13 cellular contexts compared by ENCODE assay signal in the genomic region with DNA sequence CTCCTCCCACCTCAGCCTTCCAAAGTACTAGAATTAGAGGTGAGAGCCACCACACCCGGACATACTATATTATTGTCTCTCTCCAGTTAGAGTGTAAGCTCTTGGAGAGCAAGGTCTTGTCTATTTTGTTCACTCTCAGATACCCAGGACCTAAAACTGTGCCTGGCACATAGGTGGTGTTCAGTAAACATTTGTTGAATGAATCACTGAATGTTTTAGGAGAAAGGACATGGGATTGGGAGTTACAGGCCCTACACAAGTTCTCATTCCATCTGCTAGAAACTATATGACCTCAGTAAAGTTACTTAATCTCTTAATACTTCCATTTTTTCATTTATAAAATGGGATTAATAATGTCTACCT. TPM values are rescaled to one million over a fixed set of nuclear protein-coding genes. Genes with fewer than 3 reads are reported as not detected.
DNase-seq lines count a peak whose midpoint lies in the region; ATAC-seq and TF ChIP-seq lines count a peak whose summit lies in the region.
"Had no signal": no experiment of that assay in that cellular context is flagged by ENCODE, and none has a peak within 500 bp of the region (broad histone marks: within the 10 kb centered on the region; RNA-seq: fewer than 3 reads in every experiment).

No MANE protein-coding gene starts in this region.

- no TSS peak for BruUV-seq in PC-9 (replicated peaks; lab: Mats Ljungman, UMichigan)

- peaks cover 4 to 9% of the 10 kb centered on the region in 2 donors for H3K36me3 Mint-ChIP-seq in activated T-cell treated with anti-CD3 and anti-CD28 coated beads, Interleukin-2, amount 50 U/mL, for 72 hours (ENCODE audit: insufficient read depth in 2 of 2)
- peaks cover 20% of the 10 kb centered on the region for H3K36me3 Mint-ChIP-seq in dendritic cell treated with granulocyte-macrophage colony-stimulating factor and Interleukin-4, amounts not matched to agents 40 ng/mL and 50 ng/mL, for 4 days (ENCODE audit: low read depth)
- peaks cover 5 to 8% of the 10 kb centered on the region in 2 donors for H3K36me3 Mint-ChIP-seq in stimulated activated naive B cell treated with anti-CD40 and anti-IgM and Interleukin-4, amounts not matched to agents 10 μg/mL and 1 μg/mL and 100 μg/mL, for 72 hours

- WGBS in adrenal gland, 4 donors = 93 to 100% (median 95%) methylated on average over 1 of the region's 1 CpG

- H3K4me1 ChIP-seq in PC-9 (replicated peaks; ENCODE audit: insufficient read depth) (peaks cover 28% of the 10 kb centered on the region), adrenal gland (replicated peaks in 1 of 2) (peaks cover 24 to 33% of the 10 kb centered on the region in 2 donors)

- intact Hi-C loops in PC-9 (cut with micrococcal nuclease; ENCODE audit: unreplicated experiment) = no loop called here
- intact Hi-C loops in dendritic cell treated with granulocyte-macrophage colony-stimulating factor and Interleukin-4, amounts not matched to agents 40 ng/mL and 50 ng/mL, for 4 days (cut with micrococcal nuclease) = no loop called here
- intact Hi-C loops in adrenal gland (cut with DNase I) = loop anchor here (10.0 kb wide), 2 partner anchors 245 to 415 kb away; no protein-coding TSS in a partner anchor

- DNase-seq in activated T-cell treated with anti-CD3 and anti-CD28 coated beads, Interleukin-2, amount 50 U/mL, for 72 hours = no peak
- DNase-seq in activated T-cell treated with anti-CD3 and anti-CD28 coated beads, Interleukin-2, amount 50 U/mL, for 1 hour = no peak
- DNase-seq in PC-9 (no peak), T1000 (lab: John Stamatoyannopoulos, UW) (no peak), adrenal gland (no peak), SKM-1 treated with dmso at 0.1 percent for 144 hours (lab: John Stamatoyannopoulos, UW; ENCODE audit: unreplicated experiment) (no peak)
- DNase-seq in stimulated activated naive B cell treated with anti-CD40 and anti-IgM and Interleukin-4, amounts not matched to agents 10 μg/mL and 1 μg/mL and 100 μg/mL, for 72 hours = no peak
- DNase-seq: EL, mesenchymal stem cell, NCI-H2029 treated with DMSO at 0.1 percent for 48 hours, NCI-H748 treated with DMSO at 0.1 percent for 48 hours, posterior cingulate gyrus had no signal

- H3K79me2 ChIP-seq in PC-9 (ENCODE audit: low read depth) = peaks cover 35% of the 10 kb centered on the region

- CTCF ChIA-PET in PC-9 (lab: Charles Lee) = no interaction called here

- no peak overlapping the region; the same call in 1 of the 2 replicates for H3K4me3 ChIP-seq in PC-9
- H3K4me3 ChIP-seq in adrenal gland = no peak overlapping the region

- H3K27me3 ChIP-seq in PC-9 (ENCODE audit: insufficient read depth, low read depth) (no peaks in the 10 kb centered on the region), adrenal gland (no peaks in the 10 kb centered on the region)

- H3K4me1 Mint-ChIP-seq in activated T-cell treated with anti-CD3 and anti-CD28 coated beads, Interleukin-2, amount 50 U/mL, for 72 hours (ENCODE audit: low read depth) = peaks cover 39% of the 10 kb centered on the region
- H3K4me1 Mint-ChIP-seq in dendritic cell treated with granulocyte-macrophage colony-stimulating factor and Interleukin-4, amounts not matched to agents 40 ng/mL and 50 ng/mL, for 4 days (ENCODE audit: low read depth) = peaks cover 40% of the 10 kb centered on the region
- H3K4me1 Mint-ChIP-seq in stimulated activated naive B cell treated with anti-CD40 and anti-IgM and Interleukin-4, amounts not matched to agents 10 μg/mL and 1 μg/mL and 100 μg/mL, for 72 hours = peaks cover 20 to 35% of the 10 kb centered on the region in 2 donors

- POLR2A ChIA-PET in PC-9 (lab: Charles Lee; ENCODE audit: unreplicated experiment) = no interaction called here

- H3K27me3 Mint-ChIP-seq in activated T-cell treated with anti-CD3 and anti-CD28 coated beads, Interleukin-2, amount 50 U/mL, for 72 hours (ENCODE audit: low read depth) = no peaks in the 10 kb centered on the region
- H3K27me3 Mint-ChIP-seq in dendritic cell treated with granulocyte-macrophage colony-stimulating factor and Interleukin-4, amounts not matched to agents 40 ng/mL and 50 ng/mL, for 4 days = peaks cover 8% of the 10 kb centered on the region
- H3K27me3 Mint-ChIP-seq in stimulated activated naive B cell treated with anti-CD40 and anti-IgM and Interleukin-4, amounts not matched to agents 10 μg/mL and 1 μg/mL and 100 μg/mL, for 72 hours = peaks cover 0 to 9% of the 10 kb centered on the region in 2 donors

- peak overlapping the region; percentile 98 to 99 for H3K4me3 Mint-ChIP-seq in activated T-cell treated with anti-CD3 and anti-CD28 coated beads, Interleukin-2, amount 50 U/mL, for 72 hours
- H3K4me3 Mint-ChIP-seq in dendritic cell treated with granulocyte-macrophage colony-stimulating factor and Interleukin-4, amounts not matched to agents 40 ng/mL and 50 ng/mL, for 4 days = no peak overlapping the region
- H3K4me3 Mint-ChIP-seq in stimulated activated naive B cell treated with anti-CD40 and anti-IgM and Interleukin-4, amounts not matched to agents 10 μg/mL and 1 μg/mL and 100 μg/mL, for 72 hours = peak overlapping the region; percentile 91 to 96

- no peaks in the 10 kb centered on the region for H4K20me1 ChIP-seq in PC-9 (ENCODE audit: insufficient read depth)

- H3K27ac Mint-ChIP-seq in activated T-cell treated with anti-CD3 and anti-CD28 coated beads, Interleukin-2, amount 50 U/mL, for 72 hours = peak overlapping the region; percentile 97
- peak overlapping the region; percentile 99 for H3K27ac Mint-ChIP-seq in dendritic cell treated with granulocyte-macrophage colony-stimulating factor and Interleukin-4, amounts not matched to agents 40 ng/mL and 50 ng/mL, for 4 days
- H3K27ac Mint-ChIP-seq in stimulated activated naive B cell treated with anti-CD40 and anti-IgM and Interleukin-4, amounts not matched to agents 10 μg/mL and 1 μg/mL and 100 μg/mL, for 72 hours = peak overlapping the region; percentile 98

- H3K4me2 ChIP-seq in PC-9 = peak overlapping the region; percentile 96; the same call in 1 of the 2 replicates

- ATAC-seq in activated T-cell treated with anti-CD3 and anti-CD28 coated beads, Interleukin-2, amount 50 U/mL, for 72 hours (replicated peaks in 1 of 2) = no peak
- no peak for ATAC-seq in stimulated activated naive B cell treated with anti-CD40 and anti-IgM and Interleukin-4, amounts not matched to agents 10 μg/mL and 1 μg/mL and 100 μg/mL, for 72 hours (replicated peaks)

- H3F3A ChIP-seq in PC-9 (ENCODE audit: insufficient read depth, low read depth) = peaks cover 6% of the 10 kb centered on the region; the same call in 1 of the 2 replicates

- no peaks in the 10 kb centered on the region for H3K9me3 Mint-ChIP-seq in activated T-cell treated with anti-CD3 and anti-CD28 coated beads, Interleukin-2, amount 50 U/mL, for 72 hours
- no peaks in the 10 kb centered on the region for H3K9me3 Mint-ChIP-seq in dendritic cell treated with granulocyte-macrophage colony-stimulating factor and Interleukin-4, amounts not matched to agents 40 ng/mL and 50 ng/mL, for 4 days
- H3K9me3 Mint-ChIP-seq in stimulated activated naive B cell treated with anti-CD40 and anti-IgM and Interleukin-4, amounts not matched to agents 10 μg/mL and 1 μg/mL and 100 μg/mL, for 72 hours = no peaks in the 10 kb centered on the region

- TF ChIP-seq CTCF in PC-9 (conservative IDR thresholded peaks at IDR 0.05) = no peak
- TF ChIP-seq CTCF in adrenal gland (IDR thresholded peaks at IDR 0.05) = no peak

- H3K36me3 ChIP-seq in PC-9 (ENCODE audit: low read depth) = 0 out of 2 replicates have a peak, but pooled peaks cover 7% of the 10 kb centered on the region
- H3K36me3 ChIP-seq in adrenal gland (replicated peaks in 1 of 2) = no peaks in the 10 kb centered on the region

- no peak overlapping the region for H2AFZ ChIP-seq in PC-9

- TF ChIP-seq POLR2A in adrenal gland (IDR thresholded peaks at IDR 0.05) = no peak

- H3K27ac ChIP-seq in PC-9 (no peak overlapping the region), adrenal gland (no peak overlapping the region)

- H3K9me2 ChIP-seq in PC-9 (ENCODE audit: insufficient read depth) = no peaks in the 10 kb centered on the region

- H3K9me3 ChIP-seq in PC-9 (ENCODE audit: insufficient read depth, low read depth) (no peaks in the 10 kb centered on the region), adrenal gland (replicated peaks in 1 of 3) (no peaks in the 10 kb centered on the region)

RNA-seq across cellular contexts. Expression of gene ATR, which starts 1.5 kb away (rescaled TPM):
- total RNA-seq in activated T-cell treated with anti-CD3 and anti-CD28 coated beads, Interleukin-2, amount 50 U/mL, for 72 hours = 10 to 100 TPM; 27.3 to 34.8 TPM
- total RNA-seq in PC-9 (2021) = 28.3 and 33.3 TPM in 2 replicates
- total RNA-seq in adrenal gland = 10 to 100 TPM; 34.7 to 70.5 (median 50.9) TPM
- polyA plus RNA-seq in adrenal gland = 100 to 1,000 TPM in 1 of 3 donors, 10 to 100 TPM in 2; 44.9 to 131 (median 54.3) TPM

RNA-seq across cellular contexts. Expression of gene PLS1, which starts 16.2 kb away (rescaled TPM):
- total RNA-seq in activated T-cell treated with anti-CD3 and anti-CD28 coated beads, Interleukin-2, amount 50 U/mL, for 72 hours = 1 to 10 TPM; 3.2 to 5.3 TPM
- 50.4 and 53.8 TPM in 2 replicates for total RNA-seq in PC-9 (2021)
- total RNA-seq in adrenal gland = 10 to 100 TPM in 1 of 8 donors, 1 to 10 TPM in 7; 5.6 to 12.9 (median 7.9) TPM
- polyA plus RNA-seq in adrenal gland = 10 to 100 TPM in 1 of 3 donors, 1 to 10 TPM in 1, under 1 TPM in 1; 0.74 to 11.9 (median 1.4) TPM

Comparison
In these comparisons a context has a peak if more than half of its experiments do, and no peak if none do; other contexts are left out.
1. intact Hi-C loops: an anchor here in adrenal gland (10.0 kb wide); none called in PC-9 and dendritic cell treated with granulocyte-macrophage colony-stimulating factor and Interleukin-4, amounts not matched to agents 40 ng/mL and 50 ng/mL, for 4 days.